In genomic region chr13:45047394-45048328, GRCh38 we compare ENCODE assay signal across 8 cellular contexts. TPM values are rescaled to one million over a fixed set of nuclear protein-coding genes. Genes with fewer than 3 reads are reported as not detected.
DNase-seq lines count a peak whose midpoint lies in the region; ATAC-seq, FAIRE-seq and TF ChIP-seq lines count a peak whose summit lies in the region.

No MANE protein-coding gene starts in this region.

- POLR2A ChIA-PET in A549 (lab: Yijun Ruan, JAX), result interaction anchor here (1.2 kb wide), 1 partner anchor 233 kb away, joined by 3 read pairs; no protein-coding TSS in a partner anchor

- no peak for FAIRE-seq in A549 (lab: Jason Lieb, UNC)

- DNase-seq in A549 (ENCODE audit: low read depth in 1 of 2, low spot score in 1 of 2), result peak; percentile 68 to 71
- DNase-seq in activated T-cell treated with anti-CD3 and anti-CD28 coated beads for 4 hours, result peak; percentile 74
- peak; percentile 81 to 89 for DNase-seq in erythroblast (lab: John Stamatoyannopoulos, UW)
- peak; percentile 77 for DNase-seq in mucosa of gallbladder (ENCODE audit: low spot score)
- peak; percentile 54 to 70 for DNase-seq in stimulated activated CD8-positive, alpha-beta memory T cell treated with anti-CD3 and anti-CD28 coated beads, Interleukin-2, amount 100 ng/mL, for 48 hours (ENCODE audit: low read depth in 2 of 2)

- H3K27me3 ChIP-seq in HUES6 (ENCODE audit: control insufficient read depth, insufficient read depth, low read length) (no peaks in the 10 kb centered on the region), OCI-LY3 (ENCODE audit: low read depth, low read length) (peaks cover 25% of the 10 kb centered on the region)

- CTCF ChIA-PET in A549 (lab: Yijun Ruan, JAX), result interaction anchor here (0.6 to 5.9 kb wide), 57 partner anchors 8 to 373 kb away, joined by 3 to 98 read pairs (median 4); partner anchors contain the start of gene TPT1

- 27% methylated on average over 10 of the region's 10 CpGs for WGBS in A549 (ENCODE audit: missing lambda C conversion rate)

- H3K36me3 ChIP-seq in HUES6 (ENCODE audit: control insufficient read depth, insufficient read depth, low read length), result no peaks in the 10 kb centered on the region
- H3K36me3 ChIP-seq in OCI-LY3 (replicated peaks; ENCODE audit: low read depth, low read length), result no peaks in the 10 kb centered on the region

- ATAC-seq in A549 (peak; percentile 97 to 98), GM18867 (IDR thresholded peaks at IDR 0.05; ENCODE audit: unreplicated experiment) (peak; percentile 78)

- H2AFZ ChIP-seq in OCI-LY3 (ENCODE audit: low read depth, low read length), result peak overlapping the region; percentile 87

- H3K27ac ChIP-seq in A549 (peak overlapping the region in 1 of 2 experiments; percentile 58; a peak in 2 of 6 replicates), HUES6 (ENCODE audit: low read depth, low read length) (no peak overlapping the region), OCI-LY3 (ENCODE audit: low read length) (no peak overlapping the region)

- H4K20me1 ChIP-seq in OCI-LY3 (ENCODE audit: insufficient read depth, low read length), result no peaks in the 10 kb centered on the region

- H3K4me2 ChIP-seq in A549 (peak overlapping the region; percentile 69), OCI-LY3 (ENCODE audit: low read length) (peak overlapping the region; percentile 86)

- peak; percentile 96 for TF ChIP-seq RAD21 in A549 (conservative IDR thresholded peaks at IDR 0.05 in 1 of 2, IDR thresholded peaks at IDR 0.05 in 1 of 2)

- H3K4me3 ChIP-seq in A549 (peak overlapping the region; percentile 40), HUES6 (ENCODE audit: low read depth, low read length) (peak overlapping the region; percentile 55), OCI-LY3 (ENCODE audit: low read length) (peak overlapping the region; percentile 77)

- TF ChIP-seq CTCF in A549 (IDR thresholded peaks at IDR 0.05) (peak; percentile 86), OCI-LY3 (IDR thresholded peaks at IDR 0.05; ENCODE audit: low read depth, low read length) (peak; percentile 98)

- H3K79me2 ChIP-seq in OCI-LY3 (ENCODE audit: low read length), result no peaks in the 10 kb centered on the region

- H3K4me1 ChIP-seq in A549 (no peaks in the 10 kb centered on the region), HUES6 (ENCODE audit: control insufficient read depth, insufficient read depth, low read length) (peaks cover 7% of the 10 kb centered on the region), OCI-LY3 (ENCODE audit: low read length) (peaks cover 25% of the 10 kb centered on the region)

- H3K9me3 ChIP-seq in A549 (no peaks in the 10 kb centered on the region), HUES6 (ENCODE audit: control insufficient read depth, insufficient read depth, low read depth, low read length) (no peaks in the 10 kb centered on the region), OCI-LY3 (ENCODE audit: insufficient read depth, low read length) (no peaks in the 10 kb centered on the region)

- TF ChIP-seq POLR2A in A549 (IDR thresholded peaks at IDR 0.05; ENCODE audit: low read length) (no peak), erythroblast (IDR thresholded peaks at IDR 0.05; ENCODE audit: low read length) (no peak)

- H3K9ac ChIP-seq in HUES6 (ENCODE audit: low read length), result no peak overlapping the region
- peak overlapping the region; percentile 50 for H3K9ac ChIP-seq in OCI-LY3 (ENCODE audit: low read length)

- no peak for TF ChIP-seq EP300 in A549 (IDR thresholded peaks at IDR 0.05)

TF ChIP-seq in A549, 52 proteins besides CTCF, POLR2A, EP300 and RAD21:
- TF ChIP-seq E2F6 (IDR thresholded peaks at IDR 0.05; ENCODE audit: borderline replicate concordance, low read depth) (no peak), ATOH8 (CRISPR knock-in tag; IDR thresholded peaks at IDR 0.05; ENCODE audit: low read depth) (no peak), SMC3 (IDR thresholded peaks at IDR 0.05) (peak; percentile 93), PHF8 (IDR thresholded peaks at IDR 0.05; ENCODE audit: borderline replicate concordance, low read depth) (no peak), HOXA7 (CRISPR knock-in tag; IDR thresholded peaks at IDR 0.05) (no peak), CBX8 (IDR thresholded peaks at IDR 0.05) (no peak), JUN (IDR thresholded peaks at IDR 0.05) (no peak), KDM5A (IDR thresholded peaks at IDR 0.05) (peak; percentile 71; the same call in 1 of the 2 replicates), FOSB (CRISPR knock-in tag; IDR thresholded peaks at IDR 0.05) (no peak)

RNA-seq across cellular contexts. Expression of gene GPALPP1, which starts 58.3 kb away (rescaled TPM):
- 15.5 and 21.0 TPM in 2 replicates for polyA plus RNA-seq in A549 (2011; rRNA removed)
- 4.8 and 5.4 TPM in 2 replicates for polyA plus RNA-seq in A549 (2012; cell fraction: cytosol; rRNA removed)
- 6.6 and 11.8 TPM in 2 replicates for polyA plus RNA-seq in A549 (2012; cell fraction: nucleus; rRNA removed)
- polyA plus RNA-seq in A549 (2017; fragmentation: RNase III; extraction: RNeasy Plus Mini Kit Qiagen cat#74134 plus additional on column Dnase treatment), result 13.3 to 13.5 TPM (median 13.4 TPM) in 3 replicates
- polyA minus RNA-seq in A549 (2011; rRNA and poly(A)+ RNA removed), result 9.5 and 15.6 TPM in 2 replicates
- 20.1 TPM for total RNA-seq in mucosa of gallbladder

RNA-seq across cellular contexts. Expression of gene NUFIP1, which starts 58.4 kb away (rescaled TPM):
- polyA plus RNA-seq in A549 (2011; rRNA removed) (3.7 and 4.2 TPM in 2 replicates), A549 (2017; fragmentation: RNase III; extraction: RNeasy Plus Mini Kit Qiagen cat#74134 plus additional on column Dnase treatment) (6.3 to 6.5 TPM (median 6.5 TPM) in 3 replicates)
- 1.7 TPM in 2 replicates for polyA plus RNA-seq in A549 (2012; cell fraction: cytosol; rRNA removed)
- polyA plus RNA-seq in A549 (2012; cell fraction: nucleus; rRNA removed), result 3.2 and 3.3 TPM in 2 replicates
- 1.4 and 1.7 TPM in 2 replicates for polyA minus RNA-seq in A549 (2011; rRNA and poly(A)+ RNA removed)
- 3.4 TPM for total RNA-seq in mucosa of gallbladder
